1 cellular context compared by ENCODE assay signal in genomic region chr1:89200668-89201488, GRCh38.
A peak's percentile ranks its signal among the peaks of the same experiment; 100 is the strongest.
TF ChIP-seq lines count a peak whose summit lies in the region.

No MANE protein-coding gene starts in this region.

TF ChIP-seq in GM12878, 131 proteins besides CTCF, POLR2A, EP300 and RAD21 (continued from another document):
- TF ChIP-seq SIN3A (IDR thresholded peaks at IDR 0.05; ENCODE audit: low read depth, low read length), result no peak
- TF ChIP-seq RELB (IDR thresholded peaks at IDR 0.05; ENCODE audit: low read depth), result peak; percentile 59
- no peak for TF ChIP-seq ZSCAN29 (IDR thresholded peaks at IDR 0.05)
- TF ChIP-seq MYB (IDR thresholded peaks at IDR 0.05; ENCODE audit: borderline replicate concordance, low read depth, low read length), result no peak
- 0 out of 2 replicates have a peak, but pooled peaks have one; percentile 37 for TF ChIP-seq RCOR1 (conservative IDR thresholded peaks at IDR 0.05; ENCODE audit: low read depth, low read length)
- peak; percentile 61 to 74; a peak in 3 of 4 replicates for TF ChIP-seq BHLHE40 (IDR thresholded peaks at IDR 0.05; ENCODE audit: borderline replicate concordance in 1 of 2, low read depth in 2 of 2, low read length in 1 of 2)
- TF ChIP-seq SMC3 (IDR thresholded peaks at IDR 0.05; ENCODE audit: borderline replicate concordance, low read length), result no peak
- no peak for TF ChIP-seq CREB1 (IDR thresholded peaks at IDR 0.05; ENCODE audit: low read depth)
- no peak for TF ChIP-seq ZNF622 (IDR thresholded peaks at IDR 0.05)
- no peak for TF ChIP-seq TCF12 (IDR thresholded peaks at IDR 0.05; ENCODE audit: low read depth, low read length)
- TF ChIP-seq NBN (IDR thresholded peaks at IDR 0.05), result peak; percentile 79; the same call in 1 of the 2 replicates
- TF ChIP-seq CREM (IDR thresholded peaks at IDR 0.05; ENCODE audit: low read depth), result peak; percentile 36; the same call in 1 of the 2 replicates
- TF ChIP-seq FOS (IDR thresholded peaks at IDR 0.05; ENCODE audit: borderline replicate concordance, extremely low read depth, insufficient read length), result no peak
- no peak for TF ChIP-seq CBX5 (IDR thresholded peaks at IDR 0.05; ENCODE audit: low read depth)
- TF ChIP-seq NR2F1 (conservative IDR thresholded peaks at IDR 0.05), result peak; percentile 99
- peak; percentile 74 for TF ChIP-seq PKNOX1 (IDR thresholded peaks at IDR 0.05)
- TF ChIP-seq MAX (IDR thresholded peaks at IDR 0.05; ENCODE audit: low read depth, low read length), result no peak
- no peak for TF ChIP-seq ZNF274 (IDR thresholded peaks at IDR 0.05; ENCODE audit: insufficient read depth, insufficient read length)
